ENCODE assay signal across 38 cellular contexts in the genomic region with DNA sequence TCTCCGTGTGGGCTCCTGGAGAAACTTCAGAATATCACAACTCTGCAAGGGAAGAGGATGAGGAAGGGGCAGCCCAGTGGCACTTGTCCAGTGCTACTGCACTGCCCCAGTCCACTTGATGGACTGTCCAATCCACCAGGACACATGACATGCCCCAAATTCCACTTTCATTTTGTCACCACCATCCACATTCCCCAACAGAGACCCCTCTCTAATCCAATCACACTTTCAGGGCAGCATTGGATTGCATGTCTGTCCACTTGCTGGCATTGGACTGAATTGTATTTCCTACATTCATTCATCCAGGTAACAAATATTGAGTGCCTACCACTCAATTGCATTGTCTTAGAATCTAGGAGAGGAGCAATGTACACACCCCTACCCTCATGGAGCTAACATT. TPM values are rescaled to one million over a fixed set of nuclear protein-coding genes. Genes with fewer than 3 reads are reported as not detected.
"Had no signal": no experiment of that assay in that cellular context is flagged by ENCODE, and none has a peak within 500 bp of the region (broad histone marks: within the 10 kb centered on the region; RNA-seq: fewer than 3 reads in every experiment).

No MANE protein-coding gene starts in this region.

- H3K4me1 Mint-ChIP-seq: activated B cell treated with CpG ODN at 0.5 μM for 24 hours; activated naive CD4-positive, alpha-beta T cell treated with anti-CD3 and anti-CD28 coated beads, Interleukin-2, amount 50 U/mL, for 24 hours; central memory CD8-positive, alpha-beta T cell had no signal

- H3K9me3 ChIP-seq: ascending aorta, body of pancreas had no signal

- H3K9me3 Mint-ChIP-seq: activated B cell treated with CpG ODN at 0.5 μM for 24 hours; activated CD4-positive, alpha-beta memory T cell treated with anti-CD3 and anti-CD28 coated beads, Interleukin-2, amount 10 ng/mL, durations not matched to agents 7 days and 5 days; activated CD4-positive, alpha-beta T cell treated with anti-CD3 and anti-CD28 coated beads, Interleukin-2, amount 10 ng/mL, durations not matched to agents 24 days and 14 days; activated naive CD4-positive, alpha-beta T cell treated with anti-CD3 and anti-CD28 coated beads, Interleukin-2, amount 10 ng/mL, durations not matched to agents 7 days and 5 days; activated naive CD4-positive, alpha-beta T cell treated with anti-CD3 and anti-CD28 coated beads, Interleukin-2, amount 50 U/mL, for 24 hours; activated naive CD8-positive, alpha-beta T cell treated with anti-CD3 and anti-CD28 coated beads, Interleukin-2, amount 10 ng/mL, durations not matched to agents 7 days and 5 days; activated naive CD8-positive, alpha-beta T cell treated with anti-CD3 and anti-CD28 coated beads, Interleukin-2, amount 50 U/mL, for 24 hours; activated T-cell treated with anti-CD3 and anti-CD28 coated beads, Interleukin-2, amount 50 U/mL, for 24 hours; activated T-helper 2 cell treated with anti-CD3 and anti-CD28 coated beads, Interferon-gamma antibody, Interleukin-2, Interleukin-4, amounts not matched to agents 10 μg/mL and 5 μg/mL and 100 μg/mL, durations not matched to agents 14 hours and 24 hours and 36 hours; central memory CD8-positive, alpha-beta T cell; T-helper 1 cell treated with Interleukin-12 subunit alpha and Interleukin-12 subunit beta and Interleukin-4 antibody, amounts not matched to agents 30 μg/mL and 1 μg/mL, for 36 hours; T-helper 2 cell treated with Interferon-gamma antibody and Interleukin-4, amounts not matched to agents 5 μg/mL and 100 μg/mL, for 36 hours had no signal

- H3K36me3 ChIP-seq: cardiac muscle cell had no signal

- H3K27ac ChIP-seq: ascending aorta, body of pancreas, brain microvascular endothelial cell, cardiac muscle cell had no signal

- H3K27me3 Mint-ChIP-seq: activated B cell treated with CpG ODN at 0.5 μM for 24 hours; activated CD4-positive, alpha-beta memory T cell treated with anti-CD3 and anti-CD28 coated beads, Interleukin-2, amount 10 ng/mL, durations not matched to agents 7 days and 5 days; activated CD4-positive, alpha-beta T cell treated with anti-CD3 and anti-CD28 coated beads, Interleukin-2, amount 10 ng/mL, durations not matched to agents 24 days and 14 days; activated CD8-positive, alpha-beta memory T cell treated with anti-CD3 and anti-CD28 coated beads, Interleukin-2, amount 10 ng/mL, durations not matched to agents 7 days and 5 days; activated naive CD4-positive, alpha-beta T cell treated with anti-CD3 and anti-CD28 coated beads, Interleukin-2, amount 50 U/mL, for 24 hours; activated naive CD8-positive, alpha-beta T cell; activated naive CD8-positive, alpha-beta T cell treated with anti-CD3 and anti-CD28 coated beads, Interleukin-2, amount 50 U/mL, for 24 hours; activated T-cell treated with anti-CD3 and anti-CD28 coated beads, Interleukin-2, amount 50 U/mL, for 24 hours; central memory CD8-positive, alpha-beta T cell had no signal

- H3K27me3 ChIP-seq: ascending aorta, body of pancreas, brain microvascular endothelial cell, cardiac muscle cell had no signal

- H3K4me3 ChIP-seq: ascending aorta, body of pancreas, cardiac muscle cell had no signal

- DNase-seq: activated B cell treated with CpG ODN at 0.5 μM for 24 hours; activated CD4-positive, alpha-beta memory T cell treated with anti-CD3 and anti-CD28 coated beads, Interleukin-2, amount 10 ng/mL, durations not matched to agents 7 days and 5 days; activated CD4-positive, alpha-beta T cell treated with anti-CD3 and anti-CD28 coated beads for 4 hours; activated CD4-positive, alpha-beta T cell treated with anti-CD3 and anti-CD28 coated beads, Interleukin-2, amount 10 ng/mL, durations not matched to agents 24 days and 14 days; activated CD4-positive, alpha-beta T cell treated with anti-CD3 and anti-CD28 coated beads, Interleukin-2, amount 50 U/mL, for 48 hours; activated CD4-positive, CD25-positive, alpha-beta regulatory T cell treated with anti-CD3 and anti-CD28 coated beads, Interleukin-2, amount 50 U/mL, for 72 hours; activated CD8-positive, alpha-beta memory T cell treated with anti-CD3 and anti-CD28 coated beads for 24 hours; activated CD8-positive, alpha-beta memory T cell treated with anti-CD3 and anti-CD28 coated beads, Interleukin-2, amount 10 ng/mL, durations not matched to agents 7 days and 5 days; activated CD8-positive, alpha-beta memory T cell treated with anti-CD3 and anti-CD28 coated beads, Interleukin-2, amount 50 U/mL, for 48 hours; activated CD8-positive, alpha-beta T cell treated with anti-CD3 and anti-CD28 coated beads, Interleukin-2, amount 10 ng/mL, durations not matched to agents 7 days and 5 days; activated effector memory CD4-positive, alpha-beta T cell treated with Interleukin-2 at 50 U/mL for 16 hours; activated gamma-delta T cell; activated naive CD4-positive, alpha-beta T cell treated with anti-CD3 and anti-CD28 coated beads, Interleukin-2, amount 10 ng/mL, durations not matched to agents 7 days and 5 days; activated naive CD4-positive, alpha-beta T cell treated with Interleukin-2 at 50 U/mL for 16 hours; activated naive CD8-positive, alpha-beta T cell treated with anti-CD3 and anti-CD28 coated beads, Interleukin-2, amount 10 ng/mL, durations not matched to agents 7 days and 5 days; activated naive CD8-positive, alpha-beta T cell treated with anti-CD3 and anti-CD28 coated beads, Interleukin-2, amount 50 U/mL, for 24 hours; activated T-cell treated with anti-CD3 and anti-CD28 coated beads, Interleukin-2, amount 50 U/mL, for 24 hours; activated T-cell treated with anti-CD3 and anti-CD28 coated beads, Interleukin-2, amount 50 U/mL, for 48 hours; amygdala; anterior cingulate cortex; body of pancreas; brain microvascular endothelial cell; caudate nucleus; cerebellar nuclear complex; SW 1271; T-helper 1 cell; T-helper 2 cell; T-helper 9 cell had no signal

- ATAC-seq: activated CD8-positive, alpha-beta memory T cell treated with anti-CD3 and anti-CD28 coated beads, Interleukin-2, amount 10 ng/mL, durations not matched to agents 7 days and 5 days; activated CD8-positive, alpha-beta T cell treated with anti-CD3 and anti-CD28 coated beads, Interleukin-2, amount 10 ng/mL, durations not matched to agents 7 days and 5 days; activated naive CD8-positive, alpha-beta T cell treated with anti-CD3 and anti-CD28 coated beads, Interleukin-2, amount 50 U/mL, for 24 hours; body of pancreas had no signal

- H3K4me3 Mint-ChIP-seq: activated B cell treated with CpG ODN at 0.5 μM for 24 hours; activated CD4-positive, alpha-beta memory T cell treated with anti-CD3 and anti-CD28 coated beads, Interleukin-2, amount 10 ng/mL, durations not matched to agents 7 days and 5 days; activated CD4-positive, alpha-beta T cell treated with anti-CD3 and anti-CD28 coated beads, Interleukin-2, amount 10 ng/mL, durations not matched to agents 24 days and 14 days; activated CD8-positive, alpha-beta memory T cell treated with anti-CD3 and anti-CD28 coated beads, Interleukin-2, amount 10 ng/mL, durations not matched to agents 7 days and 5 days; activated CD8-positive, alpha-beta T cell treated with anti-CD3 and anti-CD28 coated beads, Interleukin-2, amount 10 ng/mL, durations not matched to agents 7 days and 5 days; activated naive CD4-positive, alpha-beta T cell treated with anti-CD3 and anti-CD28 coated beads, Interleukin-2, amount 10 ng/mL, durations not matched to agents 7 days and 5 days; activated naive CD4-positive, alpha-beta T cell treated with anti-CD3 and anti-CD28 coated beads, Interleukin-2, amount 50 U/mL, for 24 hours; activated naive CD8-positive, alpha-beta T cell; activated naive CD8-positive, alpha-beta T cell treated with anti-CD3 and anti-CD28 coated beads, Interleukin-2, amount 10 ng/mL, durations not matched to agents 7 days and 5 days; activated naive CD8-positive, alpha-beta T cell treated with anti-CD3 and anti-CD28 coated beads, Interleukin-2, amount 50 U/mL, for 24 hours; activated T-cell treated with anti-CD3 and anti-CD28 coated beads, Interleukin-2, amount 50 U/mL, for 24 hours; central memory CD8-positive, alpha-beta T cell; T-helper 1 cell treated with Interleukin-12 subunit alpha and Interleukin-12 subunit beta and Interleukin-4 antibody, amounts not matched to agents 30 μg/mL and 1 μg/mL, for 36 hours; T-helper 2 cell treated with Interferon-gamma antibody and Interleukin-4, amounts not matched to agents 5 μg/mL and 100 μg/mL, for 36 hours had no signal

- H3K27ac Mint-ChIP-seq: activated B cell treated with CpG ODN at 0.5 μM for 24 hours; activated CD4-positive, alpha-beta memory T cell treated with anti-CD3 and anti-CD28 coated beads, Interleukin-2, amount 10 ng/mL, durations not matched to agents 7 days and 5 days; activated CD4-positive, alpha-beta T cell treated with anti-CD3 and anti-CD28 coated beads, Interleukin-2, amount 10 ng/mL, durations not matched to agents 24 days and 14 days; activated CD8-positive, alpha-beta memory T cell treated with anti-CD3 and anti-CD28 coated beads, Interleukin-2, amount 10 ng/mL, durations not matched to agents 7 days and 5 days; activated CD8-positive, alpha-beta T cell treated with anti-CD3 and anti-CD28 coated beads, Interleukin-2, amount 10 ng/mL, durations not matched to agents 7 days and 5 days; activated naive CD4-positive, alpha-beta T cell treated with anti-CD3 and anti-CD28 coated beads, Interleukin-2, amount 10 ng/mL, durations not matched to agents 7 days and 5 days; activated naive CD4-positive, alpha-beta T cell treated with anti-CD3 and anti-CD28 coated beads, Interleukin-2, amount 50 U/mL, for 24 hours; activated naive CD8-positive, alpha-beta T cell; activated naive CD8-positive, alpha-beta T cell treated with anti-CD3 and anti-CD28 coated beads, Interleukin-2, amount 10 ng/mL, durations not matched to agents 7 days and 5 days; activated naive CD8-positive, alpha-beta T cell treated with anti-CD3 and anti-CD28 coated beads, Interleukin-2, amount 50 U/mL, for 24 hours; activated T-cell treated with anti-CD3 and anti-CD28 coated beads, Interleukin-2, amount 50 U/mL, for 24 hours; activated T-helper 2 cell treated with anti-CD3 and anti-CD28 coated beads, Interferon-gamma antibody, Interleukin-2, Interleukin-4, amounts not matched to agents 10 μg/mL and 5 μg/mL and 100 μg/mL, durations not matched to agents 14 hours and 24 hours and 36 hours; T-helper 1 cell treated with Interleukin-12 subunit alpha and Interleukin-12 subunit beta and Interleukin-4 antibody, amounts not matched to agents 30 μg/mL and 1 μg/mL, for 36 hours; T-helper 2 cell treated with Interferon-gamma antibody and Interleukin-4, amounts not matched to agents 5 μg/mL and 100 μg/mL, for 36 hours had no signal

- H3K36me3 Mint-ChIP-seq: activated naive CD4-positive, alpha-beta T cell treated with anti-CD3 and anti-CD28 coated beads, Interleukin-2, amount 50 U/mL, for 24 hours; activated naive CD8-positive, alpha-beta T cell had no signal

- FAIRE-seq: TTC549 had no signal

RNA-seq across cellular contexts. Expression of a gene that starts 28.4 kb away (rescaled TPM):
- total RNA-seq: activated B cell treated with CpG ODN at 0.5 μM for 24 hours; activated CD4-positive, alpha-beta T cell treated with anti-CD3 and anti-CD28 coated beads, Interleukin-2, amount 10 ng/mL, durations not matched to agents 24 days and 14 days; ascending aorta; body of pancreas; bronchial epithelial cell; cardiac muscle cell had no signal
- polyA plus RNA-seq: cardiac muscle cell had no signal
